ENCODE assay signal across 8 cellular contexts in the genomic region with DNA sequence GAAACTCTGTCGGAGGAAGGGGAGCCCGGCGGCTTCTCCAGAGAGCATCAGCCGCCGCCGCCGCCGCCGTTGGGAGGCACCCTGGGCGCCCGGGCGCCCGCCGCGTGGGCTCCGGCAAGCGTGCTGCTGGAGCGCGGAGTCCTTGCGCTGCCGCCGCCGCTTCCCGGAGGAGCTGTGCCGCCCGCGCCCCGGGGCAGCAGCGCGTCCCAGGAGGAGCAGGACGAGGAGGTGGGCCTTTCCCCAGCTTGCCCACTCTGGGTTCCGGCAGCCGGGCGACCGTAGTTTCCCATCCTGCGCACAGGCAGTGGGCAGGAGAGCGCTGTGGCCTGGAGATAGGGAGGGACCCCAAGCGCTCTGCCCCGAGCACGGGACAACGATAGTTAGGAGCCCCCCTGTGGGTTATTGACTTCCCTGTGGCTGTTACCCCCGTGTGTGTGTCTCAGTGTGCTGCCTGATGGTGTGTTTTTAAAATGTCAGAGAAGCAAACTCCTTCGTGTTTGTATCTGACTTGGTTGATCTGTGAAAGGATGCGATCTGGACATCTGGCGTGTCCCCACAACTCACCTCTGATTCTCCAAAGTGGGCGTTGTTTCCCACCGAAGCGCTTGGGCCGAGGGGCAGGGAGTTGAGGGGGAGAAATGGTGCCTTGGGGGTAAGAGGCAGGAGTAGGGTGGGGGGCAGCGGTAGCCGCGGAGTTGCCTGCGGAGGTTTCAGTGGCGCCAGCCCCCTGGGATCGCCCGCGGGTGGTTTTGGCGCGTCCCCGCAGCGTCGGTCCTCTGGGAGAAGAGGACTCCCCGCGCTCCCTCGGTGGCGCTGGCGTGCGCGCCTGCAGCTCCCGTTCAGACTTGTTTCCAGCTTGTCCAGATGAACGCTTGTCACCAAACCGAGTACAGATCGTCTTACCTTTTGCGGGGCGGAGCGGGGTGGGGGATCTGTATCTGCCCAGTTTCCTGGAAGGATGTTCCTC. TPM values are rescaled to one million over a fixed set of nuclear protein-coding genes. Genes with fewer than 3 reads are reported as not detected.
DNase-seq lines count a peak whose midpoint lies in the region; ATAC-seq and TF ChIP-seq lines count a peak whose summit lies in the region.

No MANE protein-coding gene starts in this region.

- H2BK20ac ChIP-seq in IMR-90 (ENCODE audit: low read depth, low read length): no peak overlapping the region

- H3K79me1 ChIP-seq in IMR-90 (ENCODE audit: low read depth in 1 of 2, low read length in 2 of 2): no peaks in the 10 kb centered on the region

- no peak overlapping the region for H2AK5ac ChIP-seq in IMR-90 (ENCODE audit: low read depth, low read length)

- no peak overlapping the region for H2BK5ac ChIP-seq in IMR-90 (ENCODE audit: low read depth, low read length, poor library complexity, severe bottlenecking)

- H2BK15ac ChIP-seq in IMR-90 (ENCODE audit: low read depth, low read length): no peak overlapping the region

- peak overlapping the region; percentile 82 for H3K4me3 Mint-ChIP-seq in T-helper 2 cell treated with Interferon-gamma antibody and Interleukin-4, amounts not matched to agents 5 μg/mL and 100 μg/mL, for 36 hours

- no peaks in the 10 kb centered on the region for H3K36me3 Mint-ChIP-seq in T-helper 2 cell treated with Interferon-gamma antibody and Interleukin-4, amounts not matched to agents 5 μg/mL and 100 μg/mL, for 36 hours (ENCODE audit: low read depth)

- H4K91ac ChIP-seq in IMR-90 (ENCODE audit: insufficient read depth, low read depth, low read length): no peak overlapping the region

- H3K27ac ChIP-seq in IMR-90 (ENCODE audit: insufficient read depth, low read length): no peak overlapping the region

- intact Hi-C loops in IMR-90 (cut with micrococcal nuclease): no loop called here

- POLR2A ChIA-PET in IMR-90 (lab: Charles Lee; ENCODE audit: unreplicated experiment): no interaction called here

- no peak overlapping the region for H4K8ac ChIP-seq in IMR-90 (ENCODE audit: low read depth in 2 of 2, low read length in 2 of 2)

- CTCF ChIA-PET in IMR-90 (lab: Yijun Ruan, JAX): interaction anchor here (0.6 kb wide), 1 partner anchor 12 kb away, joined by 3 read pairs; no protein-coding TSS in a partner anchor

- peak; percentile 13 for ATAC-seq in GM19328 (IDR thresholded peaks at IDR 0.05; ENCODE audit: unreplicated experiment)
- no peak; the same call in none of the 2 replicates for ATAC-seq in IMR-90 (ENCODE audit: low read depth)
- ATAC-seq in GM21381 (IDR thresholded peaks at IDR 0.05; ENCODE audit: unreplicated experiment): no peak

- in situ Hi-C loops in IMR-90 (cut with MboI; ENCODE audit: low sequenced_read_pairs): no loop called here

- no peak overlapping the region for H3K4ac ChIP-seq in IMR-90 (ENCODE audit: low read depth, low read length)

- H2BK120ac ChIP-seq in IMR-90 (ENCODE audit: low read depth, low read length): no peak overlapping the region

- H3K14ac ChIP-seq in IMR-90 (replicated peaks; ENCODE audit: low read depth, low read length): no peak overlapping the region

- no peak for TF ChIP-seq POLR2A in IMR-90 (IDR thresholded peaks at IDR 0.05; ENCODE audit: low read depth, low read length)

- no peaks in the 10 kb centered on the region for H3K9me3 ChIP-seq in IMR-90 (ENCODE audit: control insufficient read depth, insufficient read depth, low read length)

- no TSS peak for BruUV-seq in IMR-90 (replicated peaks; lab: Mats Ljungman, UMichigan)

- H4K20me1 ChIP-seq in IMR-90 (ENCODE audit: insufficient read depth, low read length): no peaks in the 10 kb centered on the region

- peaks cover 11% of the 10 kb centered on the region for H3K4me1 Mint-ChIP-seq in T-helper 2 cell treated with Interferon-gamma antibody and Interleukin-4, amounts not matched to agents 5 μg/mL and 100 μg/mL, for 36 hours (ENCODE audit: low read depth)

- peak overlapping the region; percentile 35 for H2AK9ac ChIP-seq in IMR-90 (replicated peaks; ENCODE audit: low read depth, low read length, poor library complexity)

- no peaks in the 10 kb centered on the region for H3K9me1 ChIP-seq in IMR-90 (ENCODE audit: insufficient read depth, low read length)

- TF ChIP-seq CTCF in IMR-90 (conservative IDR thresholded peaks at IDR 0.05; ENCODE audit: low read depth, low read length): no peak

- TF ChIP-seq RAD21 in IMR-90 (IDR thresholded peaks at IDR 0.05; ENCODE audit: low read length): no peak

- H3K4me1 ChIP-seq in IMR-90 (ENCODE audit: control insufficient read depth, insufficient read depth, low read length): no peaks in the 10 kb centered on the region; the same call in 1 of the 2 replicates

- peak; percentile 24 for DNase-seq in CD1c-positive myeloid dendritic cell (ENCODE audit: extremely low spot score)
- DNase-seq in IMR-90: no peak
- DNase-seq in T-helper 2 cell treated with Interferon-gamma antibody and Interleukin-4, amounts not matched to agents 5 μg/mL and 100 μg/mL, for 36 hours (ENCODE audit: low spot score): no peak
- DNase-seq in fibroblast of gingiva (ENCODE audit: low read depth): peak; percentile 5
- DNase-seq in myocyte (ENCODE audit: low read depth): peak; percentile 18
- no peak for DNase-seq in foreskin melanocyte

- peak overlapping the region; percentile 91 for H2AFZ ChIP-seq in IMR-90 (replicated peaks; ENCODE audit: low read length, poor library complexity)

- peak overlapping the region; percentile 16; the same call in 1 of the 2 replicates for H3K4me3 ChIP-seq in IMR-90 (ENCODE audit: insufficient read depth, low read depth, low read length)

- H3K27me3 ChIP-seq in IMR-90 (ENCODE audit: control insufficient read depth, insufficient read depth, low read length): peaks cover 31% of the 10 kb centered on the region

- H3K27me3 Mint-ChIP-seq in T-helper 2 cell treated with Interferon-gamma antibody and Interleukin-4, amounts not matched to agents 5 μg/mL and 100 μg/mL, for 36 hours (ENCODE audit: low read depth): peaks cover 66% of the 10 kb centered on the region

- no peak overlapping the region for H3K56ac ChIP-seq in IMR-90 (ENCODE audit: extremely low read depth, insufficient read depth, low read length)

- no peaks in the 10 kb centered on the region for H3K9me3 Mint-ChIP-seq in T-helper 2 cell treated with Interferon-gamma antibody and Interleukin-4, amounts not matched to agents 5 μg/mL and 100 μg/mL, for 36 hours

- 1% methylated on average over 39 of the region's 76 CpGs; no CpG with 5 or more reads in 1 of the 2 experiments for WGBS in IMR-90 (ENCODE audit: extremely low coverage in 2 of 2, insufficient read length in 1 of 2), 2 experiments

- no peak overlapping the region for H3K9ac ChIP-seq in IMR-90 (ENCODE audit: low read depth, low read length)

- H3K4me2 ChIP-seq in IMR-90 (ENCODE audit: low read depth, low read length): peak overlapping the region; percentile 71; the same call in 1 of the 2 replicates

- dilution Hi-C loops in IMR-90 (cut with HindIII; ENCODE audit: low sequenced_read_pairs, unreplicated experiment): no loop called here

- no peak overlapping the region for H4K5ac ChIP-seq in IMR-90 (ENCODE audit: low read depth, low read length)

- no peak overlapping the region for H3K27ac Mint-ChIP-seq in T-helper 2 cell treated with Interferon-gamma antibody and Interleukin-4, amounts not matched to agents 5 μg/mL and 100 μg/mL, for 36 hours

- no peak overlapping the region; the same call in 1 of the 2 replicates for H3K23ac ChIP-seq in IMR-90 (ENCODE audit: low read depth, low read length)

- H3K36me3 ChIP-seq in IMR-90 (ENCODE audit: control insufficient read depth, insufficient read depth, low read length): no peaks in the 10 kb centered on the region

- no peak overlapping the region for H3K18ac ChIP-seq in IMR-90 (ENCODE audit: low read depth, low read length)

TF ChIP-seq in IMR-90, 13 proteins besides CTCF, POLR2A, EP300 and RAD21:
- no peak for TF ChIP-seq CHD1 (IDR thresholded peaks at IDR 0.05; ENCODE audit: low read depth, low read length)

RNA-seq across cellular contexts. Expression of a gene that starts 0.9 kb away (rescaled TPM):
- total RNA-seq in IMR-90 (2012; rRNA removed): 5.8 and 6.8 TPM in 2 replicates
- polyA plus RNA-seq in IMR-90 (2012; rRNA removed): 4.8 and 5.1 TPM in 2 replicates
- polyA plus RNA-seq in IMR-90 (2012; cell fraction: cytosol; rRNA removed): 4.0 and 4.5 TPM in 2 replicates
- 10.3 and 12.9 TPM in 2 replicates for polyA plus RNA-seq in IMR-90 (2012; cell fraction: nucleus; rRNA removed; ENCODE audit: low replicate concordance)
- total RNA-seq in myocyte: 7.6 and 12.4 TPM in 2 replicates
- polyA plus RNA-seq in myocyte (2012): 8.5 TPM

Comparison
In these comparisons a context has a peak if more than half of its experiments do, and no peak if none do; other contexts are left out.
1. DNase-seq: peak in CD1c-positive myeloid dendritic cell (single experiment), fibroblast of gingiva (single experiment) and myocyte (single experiment); none in IMR-90 (single experiment), T-helper 2 cell treated with Interferon-gamma antibody and Interleukin-4, amounts not matched to agents 5 μg/mL and 100 μg/mL, for 36 hours (single experiment) and foreskin melanocyte (single experiment).